Comparison of ENCODE assay signal across 8 cellular contexts in the genomic region with DNA sequence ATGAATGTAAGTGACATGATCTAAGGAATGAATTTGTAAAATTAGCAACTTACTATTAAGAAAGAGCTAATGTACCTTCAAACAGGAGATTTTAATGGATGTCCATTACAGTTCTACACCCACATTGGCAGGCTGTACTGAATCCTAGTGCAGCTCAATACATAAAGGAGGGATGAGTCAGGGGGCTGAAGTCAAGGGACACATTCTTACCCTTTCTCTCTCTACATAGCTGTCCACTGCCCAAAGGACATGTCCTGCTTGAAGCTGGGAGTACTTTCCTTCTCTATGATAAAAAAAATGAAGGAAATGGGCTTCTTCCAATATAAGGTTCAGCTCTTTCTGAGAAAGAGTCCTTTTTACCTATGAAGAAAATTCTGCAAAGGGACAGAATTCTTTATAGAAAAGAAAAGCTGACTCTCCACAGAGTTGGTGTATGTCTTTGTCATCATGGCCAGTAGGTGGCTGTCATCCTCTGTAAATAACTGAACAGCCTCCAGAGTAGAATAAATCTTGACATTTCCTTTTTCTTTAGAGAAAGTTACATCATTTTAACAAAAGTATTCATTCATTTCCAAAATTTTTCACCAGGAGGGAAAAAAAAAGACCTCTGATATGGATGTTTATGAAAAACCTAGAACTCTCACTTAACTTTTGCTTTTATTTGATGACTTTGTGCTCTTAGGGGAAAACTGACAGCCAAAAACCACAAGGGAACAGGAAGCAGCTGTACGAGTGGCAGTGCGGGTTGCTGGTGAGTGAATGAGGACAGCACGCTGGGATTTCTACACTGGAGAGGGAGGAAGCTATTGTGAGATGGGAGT.
DNase-seq lines count a peak whose midpoint lies in the region; ATAC-seq and TF ChIP-seq lines count a peak whose summit lies in the region.

No MANE protein-coding gene starts in this region.

- no peak overlapping the region for H3K4me3 ChIP-seq in parathyroid adenoma (ENCODE audit: low read depth, low read length)

- H3K27ac ChIP-seq in parathyroid adenoma, result no peak overlapping the region

- peak; percentile 15 for TF ChIP-seq CTCF in parathyroid adenoma (IDR thresholded peaks at IDR 0.05)

- ATAC-seq in GM21367 (IDR thresholded peaks at IDR 0.05; ENCODE audit: unreplicated experiment) (peak; percentile 72), HG03571 (IDR thresholded peaks at IDR 0.05; ENCODE audit: unreplicated experiment) (peak; percentile 60)

- H3K9ac ChIP-seq in parathyroid adenoma, result no peak overlapping the region

- H3K27me3 ChIP-seq in parathyroid adenoma (ENCODE audit: control insufficient read depth, insufficient read depth, low read length), result no peaks in the 10 kb centered on the region

- H3K4me1 ChIP-seq in parathyroid adenoma, result no peaks in the 10 kb centered on the region

- DNase-seq in NCI-H146 (lab: John Stamatoyannopoulos, UW) (peak; percentile 19), NCI-H146 treated with DMSO at 0.1 percent for 48 hours (lab: John Stamatoyannopoulos, UW; ENCODE audit: unreplicated experiment) (no peak), SKM-1 treated with dmso at 0.1 percent for 144 hours (lab: John Stamatoyannopoulos, UW; ENCODE audit: unreplicated experiment) (peak; percentile 84), foreskin melanocyte (peak; percentile 33)
- no peak for DNase-seq in activated T-cell treated with anti-CD3 and anti-CD28 coated beads, Interleukin-2, amount 50 U/mL, for 48 hours

- H3K36me3 ChIP-seq in parathyroid adenoma (ENCODE audit: control insufficient read depth, insufficient read depth, low read length), result no peaks in the 10 kb centered on the region

- H3K9me3 ChIP-seq in parathyroid adenoma (ENCODE audit: control insufficient read depth, low read length), result no peaks in the 10 kb centered on the region

- H3K79me2 ChIP-seq in parathyroid adenoma, result no peaks in the 10 kb centered on the region

- no peak overlapping the region for H3K4me2 ChIP-seq in parathyroid adenoma (ENCODE audit: low read length)

- H2AFZ ChIP-seq in parathyroid adenoma, result no peak overlapping the region

Comparison
In these comparisons a context has a peak if more than half of its experiments do, and no peak if none do; other contexts are left out.
1. DNase-seq: peak in NCI-H146 (single experiment), SKM-1 treated with dmso at 0.1 percent for 144 hours (single experiment) and foreskin melanocyte (single experiment); none in NCI-H146 treated with DMSO at 0.1 percent for 48 hours (single experiment) and activated T-cell treated with anti-CD3 and anti-CD28 coated beads, Interleukin-2, amount 50 U/mL, for 48 hours (0 of 2).